Comparison of ENCODE assay signal across 1 cellular context in the genomic region with DNA sequence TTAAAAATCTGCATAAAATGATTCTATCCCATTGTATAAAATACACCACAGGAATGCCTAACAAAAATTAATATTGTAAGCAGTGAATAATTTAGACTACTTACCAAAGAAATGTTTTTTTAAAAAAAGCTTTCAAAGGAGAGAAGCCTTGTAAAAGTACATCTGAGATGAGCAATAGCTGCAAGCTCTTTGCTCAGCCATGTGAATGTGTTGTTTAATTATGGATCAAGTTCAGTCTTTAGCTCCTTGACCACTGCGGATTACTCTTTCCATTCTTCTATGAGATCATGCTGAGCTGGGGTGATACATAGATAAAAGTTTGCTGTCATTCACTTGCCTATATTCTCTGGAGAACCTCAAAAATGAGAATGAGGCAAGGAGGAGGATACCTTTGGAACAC.
TF ChIP-seq lines count a peak whose summit lies in the region.

No MANE protein-coding gene starts in this region.

TF ChIP-seq in GM23338, 12 proteins besides CTCF, POLR2A, EP300 and RAD21:
- TF ChIP-seq ZNF331 (CRISPR knock-in tag; IDR thresholded peaks at IDR 0.05; ENCODE audit: low read depth) (no peak), ZNF114 (CRISPR knock-in tag; IDR thresholded peaks at IDR 0.05) (no peak), ZNF462 (CRISPR knock-in tag; IDR thresholded peaks at IDR 0.05) (no peak), CREB1 (CRISPR knock-in tag; IDR thresholded peaks at IDR 0.05; ENCODE audit: low read depth) (no peak), EZH2 (IDR thresholded peaks at IDR 0.05; ENCODE audit: low read depth, unreplicated experiment) (no peak), POLR2AphosphoS5 (IDR thresholded peaks at IDR 0.05; ENCODE audit: low read depth) (no peak), EZH2phosphoT487 (IDR thresholded peaks at IDR 0.05; ENCODE audit: unreplicated experiment) (no peak), NANOG (IDR thresholded peaks at IDR 0.05; ENCODE audit: borderline replicate concordance) (no peak), STAT1 (IDR thresholded peaks at IDR 0.05; ENCODE audit: unreplicated experiment) (no peak), JUNB (IDR thresholded peaks at IDR 0.05; ENCODE audit: unreplicated experiment) (no peak)
- TF ChIP-seq, protein P1, sequence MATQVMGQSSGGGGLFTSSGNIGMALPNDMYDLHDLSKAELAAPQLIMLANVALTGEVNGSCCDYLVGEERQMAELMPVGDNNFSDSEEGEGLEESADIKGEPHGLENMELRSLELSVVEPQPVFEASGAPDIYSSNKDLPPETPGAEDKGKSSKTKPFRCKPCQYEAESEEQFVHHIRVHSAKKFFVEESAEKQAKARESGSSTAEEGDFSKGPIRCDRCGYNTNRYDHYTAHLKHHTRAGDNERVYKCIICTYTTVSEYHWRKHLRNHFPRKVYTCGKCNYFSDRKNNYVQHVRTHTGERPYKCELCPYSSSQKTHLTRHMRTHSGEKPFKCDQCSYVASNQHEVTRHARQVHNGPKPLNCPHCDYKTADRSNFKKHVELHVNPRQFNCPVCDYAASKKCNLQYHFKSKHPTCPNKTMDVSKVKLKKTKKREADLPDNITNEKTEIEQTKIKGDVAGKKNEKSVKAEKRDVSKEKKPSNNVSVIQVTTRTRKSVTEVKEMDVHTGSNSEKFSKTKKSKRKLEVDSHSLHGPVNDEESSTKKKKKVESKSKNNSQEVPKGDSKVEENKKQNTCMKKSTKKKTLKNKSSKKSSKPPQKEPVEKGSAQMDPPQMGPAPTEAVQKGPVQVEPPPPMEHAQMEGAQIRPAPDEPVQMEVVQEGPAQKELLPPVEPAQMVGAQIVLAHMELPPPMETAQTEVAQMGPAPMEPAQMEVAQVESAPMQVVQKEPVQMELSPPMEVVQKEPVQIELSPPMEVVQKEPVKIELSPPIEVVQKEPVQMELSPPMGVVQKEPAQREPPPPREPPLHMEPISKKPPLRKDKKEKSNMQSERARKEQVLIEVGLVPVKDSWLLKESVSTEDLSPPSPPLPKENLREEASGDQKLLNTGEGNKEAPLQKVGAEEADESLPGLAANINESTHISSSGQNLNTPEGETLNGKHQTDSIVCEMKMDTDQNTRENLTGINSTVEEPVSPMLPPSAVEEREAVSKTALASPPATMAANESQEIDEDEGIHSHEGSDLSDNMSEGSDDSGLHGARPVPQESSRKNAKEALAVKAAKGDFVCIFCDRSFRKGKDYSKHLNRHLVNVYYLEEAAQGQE (IDR thresholded peaks at IDR 0.05; ENCODE audit: unreplicated experiment): no peak
- TF ChIP-seq, protein P2, sequence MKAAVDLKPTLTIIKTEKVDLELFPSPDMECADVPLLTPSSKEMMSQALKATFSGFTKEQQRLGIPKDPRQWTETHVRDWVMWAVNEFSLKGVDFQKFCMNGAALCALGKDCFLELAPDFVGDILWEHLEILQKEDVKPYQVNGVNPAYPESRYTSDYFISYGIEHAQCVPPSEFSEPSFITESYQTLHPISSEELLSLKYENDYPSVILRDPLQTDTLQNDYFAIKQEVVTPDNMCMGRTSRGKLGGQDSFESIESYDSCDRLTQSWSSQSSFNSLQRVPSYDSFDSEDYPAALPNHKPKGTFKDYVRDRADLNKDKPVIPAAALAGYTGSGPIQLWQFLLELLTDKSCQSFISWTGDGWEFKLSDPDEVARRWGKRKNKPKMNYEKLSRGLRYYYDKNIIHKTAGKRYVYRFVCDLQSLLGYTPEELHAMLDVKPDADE (IDR thresholded peaks at IDR 0.05): no peak
TF ChIP-seq in GM23338: peak in this region for 0.
